ENCODE assay signal across 15 cellular contexts in genomic region chr3:188191460-188191859, GRCh38.
"Had no signal": no experiment of that assay in that cellular context is flagged by ENCODE, and none has a peak within 500 bp of the region (broad histone marks: within the 10 kb centered on the region; RNA-seq: fewer than 3 reads in every experiment).

No MANE protein-coding gene starts in this region.

- H3K36me3 ChIP-seq: neural progenitor cell, transverse colon had no signal

- H3K4me3 ChIP-seq: neural progenitor cell, SK-N-MC, transverse colon had no signal

- DNase-seq: activated naive CD4-positive, alpha-beta T cell treated with anti-CD3 and anti-CD28 coated beads for 36 hours; glutamatergic neuron; mammary epithelial cell; small intestine; stimulated activated CD4-positive, alpha-beta T cell treated with anti-CD3 and anti-CD28 coated beads, Interleukin-4, amount 100 ng/mL, for 24 hours; stimulated activated naive CD4-positive, alpha-beta T cell; substantia nigra; T-helper 9 cell; transverse colon had no signal

- H3K27ac ChIP-seq: neural progenitor cell, parathyroid adenoma, SK-N-MC had no signal

- H3K27me3 ChIP-seq: neural progenitor cell, transverse colon had no signal

- H3K4me3 Mint-ChIP-seq: activated naive CD4-positive, alpha-beta T cell treated with anti-CD3 and anti-CD28 coated beads for 36 hours; neural progenitor cell had no signal

- H3K9me3 ChIP-seq: transverse colon had no signal

- H3K27ac Mint-ChIP-seq: activated naive CD4-positive, alpha-beta T cell treated with anti-CD3 and anti-CD28 coated beads for 36 hours; activated T-helper 2 cell treated with anti-CD3 and anti-CD28 coated beads, Interferon-gamma antibody, Interleukin-2, Interleukin-4, amounts not matched to agents 10 μg/mL and 5 μg/mL and 100 μg/mL, durations not matched to agents 14 hours and 24 hours and 36 hours; neural progenitor cell had no signal

- H3K9me3 Mint-ChIP-seq: activated naive CD4-positive, alpha-beta T cell treated with anti-CD3 and anti-CD28 coated beads for 36 hours; activated T-helper 2 cell treated with anti-CD3 and anti-CD28 coated beads, Interferon-gamma antibody, Interleukin-2, Interleukin-4, amounts not matched to agents 10 μg/mL and 5 μg/mL and 100 μg/mL, durations not matched to agents 14 hours and 24 hours and 36 hours; neural progenitor cell had no signal

- ATAC-seq: activated CD4-positive, CD25-positive, alpha-beta regulatory T cell treated with anti-CD3 and anti-CD28 coated beads, Interleukin-2, amount 50 U/mL, for 24 hours; esophagus mucosa had no signal
